Comparison of ENCODE assay signal across 36 cellular contexts in the genomic region with DNA sequence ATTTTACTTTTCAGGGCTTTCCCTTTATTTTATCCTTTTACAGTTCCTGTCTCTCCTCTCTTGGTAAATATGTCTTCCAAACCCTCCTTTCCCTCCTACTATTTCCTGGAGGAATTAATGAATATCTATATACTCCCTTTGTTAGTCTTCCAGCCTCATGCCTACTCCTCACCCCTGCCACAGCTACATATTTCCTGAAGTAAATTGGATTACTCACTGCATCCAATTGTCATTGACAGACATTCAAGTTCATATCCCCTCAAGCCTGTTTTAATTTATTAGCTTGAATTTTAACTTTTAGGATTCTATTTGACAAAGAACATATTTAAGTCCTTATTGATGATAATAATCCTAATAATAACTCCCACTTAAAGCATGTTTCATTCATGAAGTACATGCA.
"Had no signal": no experiment of that assay in that cellular context is flagged by ENCODE, and none has a peak within 500 bp of the region (broad histone marks: within the 10 kb centered on the region; RNA-seq: fewer than 3 reads in every experiment).

No MANE protein-coding gene starts in this region.

- H3K4me3 ChIP-seq: adrenal gland, body of pancreas, breast epithelium, cardiac muscle cell, colonic mucosa, esophagus squamous epithelium, gastroesophageal sphincter, heart right ventricle, hepatocyte had no signal

- H3K27ac Mint-ChIP-seq: activated CD4-positive, alpha-beta memory T cell treated with anti-CD3 and anti-CD28 coated beads for 36 hours; activated CD4-positive, alpha-beta T cell treated with anti-CD3 and anti-CD28 coated beads for 36 hours; activated CD4-positive, alpha-beta T cell treated with anti-CD3 and anti-CD28 coated beads, Interleukin-2, amount 10 ng/mL, durations not matched to agents 24 days and 14 days; activated CD8-positive, alpha-beta memory T cell treated with anti-CD3 and anti-CD28 coated beads, Interleukin-2, amount 10 ng/mL, durations not matched to agents 7 days and 5 days; activated CD8-positive, alpha-beta T cell treated with anti-CD3 and anti-CD28 coated beads, Interleukin-2, amount 10 ng/mL, durations not matched to agents 7 days and 5 days; activated naive CD4-positive, alpha-beta T cell treated with anti-CD3 and anti-CD28 coated beads for 36 hours; activated naive CD4-positive, alpha-beta T cell treated with anti-CD3 and anti-CD28 coated beads, Interleukin-2, amount 50 U/mL, for 24 hours; activated naive CD8-positive, alpha-beta T cell treated with anti-CD3 and anti-CD28 coated beads for 36 hours; activated naive CD8-positive, alpha-beta T cell treated with anti-CD3 and anti-CD28 coated beads, Interleukin-2, amount 50 U/mL, for 24 hours; activated T-helper 1 cell treated with anti-CD3 and anti-CD28 coated beads, Interleukin-12 subunit alpha, Interleukin-12 subunit beta, Interleukin-2, Interleukin-4 antibody, amounts not matched to agents 30 ng/mL and 10 ng/mL and 1 ng/mL, durations not matched to agents 14 hours and 24 hours and 36 hours; activated T-helper 2 cell treated with anti-CD3 and anti-CD28 coated beads, Interferon-gamma antibody, Interleukin-2, Interleukin-4, amounts not matched to agents 10 μg/mL and 5 μg/mL and 100 μg/mL, durations not matched to agents 14 hours and 24 hours and 36 hours; T-helper 2 cell treated with Interferon-gamma antibody and Interleukin-4, amounts not matched to agents 5 μg/mL and 100 μg/mL, for 36 hours had no signal

- H3K4me2 ChIP-seq: hepatocyte had no signal

- H3K27me3 ChIP-seq: adrenal gland, body of pancreas, breast epithelium, cardiac muscle cell, colonic mucosa, esophagus squamous epithelium, gastroesophageal sphincter, heart right ventricle, hepatocyte had no signal

- H3K9me3 ChIP-seq: adrenal gland, body of pancreas, breast epithelium, colonic mucosa, esophagus squamous epithelium, gastroesophageal sphincter, heart right ventricle had no signal

- ATAC-seq: activated CD4-positive, alpha-beta T cell treated with anti-CD3 and anti-CD28 coated beads for 36 hours; activated CD8-positive, alpha-beta memory T cell treated with anti-CD3 and anti-CD28 coated beads, Interleukin-2, amount 10 ng/mL, durations not matched to agents 7 days and 5 days; activated CD8-positive, alpha-beta T cell treated with anti-CD3 and anti-CD28 coated beads, Interleukin-2, amount 10 ng/mL, durations not matched to agents 7 days and 5 days; activated naive CD8-positive, alpha-beta T cell treated with anti-CD3 and anti-CD28 coated beads, Interleukin-2, amount 50 U/mL, for 24 hours; body of pancreas; gastroesophageal sphincter; heart right ventricle had no signal

- H3K36me3 ChIP-seq: adrenal gland, breast epithelium, cardiac muscle cell, colonic mucosa, esophagus squamous epithelium, gastroesophageal sphincter, heart right ventricle, WERI-Rb-1 had no signal

- H3K79me2 ChIP-seq: hepatocyte had no signal

- H2AFZ ChIP-seq: hepatocyte had no signal

- H3K36me3 Mint-ChIP-seq: activated CD4-positive, alpha-beta memory T cell treated with anti-CD3 and anti-CD28 coated beads for 36 hours; activated CD8-positive, alpha-beta memory T cell treated with anti-CD3 and anti-CD28 coated beads, Interleukin-2, amount 10 ng/mL, durations not matched to agents 7 days and 5 days; activated naive CD4-positive, alpha-beta T cell treated with anti-CD3 and anti-CD28 coated beads, Interleukin-2, amount 50 U/mL, for 24 hours; activated naive CD8-positive, alpha-beta T cell treated with anti-CD3 and anti-CD28 coated beads for 36 hours had no signal

- H3K27ac ChIP-seq: adrenal gland, body of pancreas, breast epithelium, cardiac muscle cell, colonic mucosa, epithelial cell of prostate, esophagus squamous epithelium, gastroesophageal sphincter, heart right ventricle, hepatocyte, WERI-Rb-1 had no signal

- H3K4me1 ChIP-seq: adrenal gland, body of pancreas, breast epithelium, colonic mucosa, esophagus squamous epithelium, gastroesophageal sphincter had no signal

- H3K4me1 Mint-ChIP-seq: activated CD4-positive, alpha-beta T cell treated with anti-CD3 and anti-CD28 coated beads for 36 hours; activated CD4-positive, alpha-beta T cell treated with anti-CD3 and anti-CD28 coated beads, Interleukin-2, amount 10 ng/mL, durations not matched to agents 24 days and 14 days; activated CD8-positive, alpha-beta memory T cell treated with anti-CD3 and anti-CD28 coated beads, Interleukin-2, amount 10 ng/mL, durations not matched to agents 7 days and 5 days; activated naive CD4-positive, alpha-beta T cell treated with anti-CD3 and anti-CD28 coated beads, Interleukin-2, amount 50 U/mL, for 24 hours; activated naive CD8-positive, alpha-beta T cell treated with anti-CD3 and anti-CD28 coated beads for 36 hours; activated naive CD8-positive, alpha-beta T cell treated with anti-CD3 and anti-CD28 coated beads, Interleukin-2, amount 50 U/mL, for 24 hours had no signal

- H3K9me3 Mint-ChIP-seq: activated CD4-positive, alpha-beta memory T cell treated with anti-CD3 and anti-CD28 coated beads for 36 hours; activated CD4-positive, alpha-beta T cell treated with anti-CD3 and anti-CD28 coated beads, Interleukin-2, amount 10 ng/mL, durations not matched to agents 24 days and 14 days; activated naive CD4-positive, alpha-beta T cell treated with anti-CD3 and anti-CD28 coated beads for 36 hours; activated naive CD8-positive, alpha-beta T cell treated with anti-CD3 and anti-CD28 coated beads for 36 hours; activated naive CD8-positive, alpha-beta T cell treated with anti-CD3 and anti-CD28 coated beads, Interleukin-2, amount 50 U/mL, for 24 hours; activated T-helper 1 cell treated with anti-CD3 and anti-CD28 coated beads, Interleukin-12 subunit alpha, Interleukin-12 subunit beta, Interleukin-2, Interleukin-4 antibody, amounts not matched to agents 30 ng/mL and 10 ng/mL and 1 ng/mL, durations not matched to agents 14 hours and 24 hours and 36 hours; activated T-helper 2 cell treated with anti-CD3 and anti-CD28 coated beads, Interferon-gamma antibody, Interleukin-2, Interleukin-4, amounts not matched to agents 10 μg/mL and 5 μg/mL and 100 μg/mL, durations not matched to agents 14 hours and 24 hours and 36 hours; T-helper 2 cell treated with Interferon-gamma antibody and Interleukin-4, amounts not matched to agents 5 μg/mL and 100 μg/mL, for 36 hours had no signal

- H3K27me3 Mint-ChIP-seq: activated CD4-positive, alpha-beta T cell treated with anti-CD3 and anti-CD28 coated beads, Interleukin-2, amount 10 ng/mL, durations not matched to agents 24 days and 14 days; activated CD8-positive, alpha-beta memory T cell treated with anti-CD3 and anti-CD28 coated beads, Interleukin-2, amount 10 ng/mL, durations not matched to agents 7 days and 5 days; activated naive CD4-positive, alpha-beta T cell treated with anti-CD3 and anti-CD28 coated beads, Interleukin-2, amount 50 U/mL, for 24 hours; activated naive CD8-positive, alpha-beta T cell treated with anti-CD3 and anti-CD28 coated beads for 36 hours had no signal

- H3K4me3 Mint-ChIP-seq: activated CD4-positive, alpha-beta memory T cell treated with anti-CD3 and anti-CD28 coated beads for 36 hours; activated CD4-positive, alpha-beta T cell treated with anti-CD3 and anti-CD28 coated beads for 36 hours; activated CD4-positive, alpha-beta T cell treated with anti-CD3 and anti-CD28 coated beads, Interleukin-2, amount 10 ng/mL, durations not matched to agents 24 days and 14 days; activated CD8-positive, alpha-beta memory T cell treated with anti-CD3 and anti-CD28 coated beads, Interleukin-2, amount 10 ng/mL, durations not matched to agents 7 days and 5 days; activated CD8-positive, alpha-beta T cell treated with anti-CD3 and anti-CD28 coated beads, Interleukin-2, amount 10 ng/mL, durations not matched to agents 7 days and 5 days; activated naive CD4-positive, alpha-beta T cell treated with anti-CD3 and anti-CD28 coated beads for 36 hours; activated naive CD4-positive, alpha-beta T cell treated with anti-CD3 and anti-CD28 coated beads, Interleukin-2, amount 50 U/mL, for 24 hours; activated naive CD8-positive, alpha-beta T cell treated with anti-CD3 and anti-CD28 coated beads for 36 hours; activated naive CD8-positive, alpha-beta T cell treated with anti-CD3 and anti-CD28 coated beads, Interleukin-2, amount 50 U/mL, for 24 hours; activated T-helper 1 cell treated with anti-CD3 and anti-CD28 coated beads, Interleukin-12 subunit alpha, Interleukin-12 subunit beta, Interleukin-2, Interleukin-4 antibody, amounts not matched to agents 30 ng/mL and 10 ng/mL and 1 ng/mL, durations not matched to agents 14 hours and 24 hours and 36 hours; T-helper 2 cell treated with Interferon-gamma antibody and Interleukin-4, amounts not matched to agents 5 μg/mL and 100 μg/mL, for 36 hours had no signal

- DNase-seq: activated CD4-positive, alpha-beta memory T cell treated with anti-CD3 and anti-CD28 coated beads for 36 hours; activated CD4-positive, alpha-beta T cell treated with anti-CD3 and anti-CD28 coated beads for 36 hours; activated CD4-positive, alpha-beta T cell treated with anti-CD3 and anti-CD28 coated beads, Interleukin-2, amount 10 ng/mL, durations not matched to agents 24 days and 14 days; activated CD4-positive, CD25-positive, alpha-beta regulatory T cell; activated CD4-positive, CD25-positive, alpha-beta regulatory T cell treated with anti-CD3 and anti-CD28 coated beads, Interleukin-2, amount 50 U/mL, for 72 hours; activated CD8-positive, alpha-beta memory T cell treated with anti-CD3 and anti-CD28 coated beads, Interleukin-2, amount 10 ng/mL, durations not matched to agents 7 days and 5 days; activated CD8-positive, alpha-beta memory T cell treated with anti-CD3 and anti-CD28 coated beads, Interleukin-2, amount 50 U/mL, for 4 hours; activated CD8-positive, alpha-beta T cell treated with anti-CD3 and anti-CD28 coated beads, Interleukin-2, amount 10 ng/mL, durations not matched to agents 7 days and 5 days; activated effector memory CD4-positive, alpha-beta T cell treated with anti-CD3 and anti-CD28 coated beads, Interleukin-2, amount 50 U/mL, for 16 hours; activated naive CD4-positive, alpha-beta T cell treated with anti-CD3 and anti-CD28 coated beads for 36 hours; activated naive CD8-positive, alpha-beta T cell treated with anti-CD3 and anti-CD28 coated beads for 36 hours; activated naive CD8-positive, alpha-beta T cell treated with anti-CD3 and anti-CD28 coated beads, Interleukin-2, amount 50 U/mL, for 24 hours; activated T-cell treated with anti-CD3 and anti-CD28 coated beads, Interleukin-2, amount 50 U/mL, for 1 hour; activated T-cell treated with anti-CD3 and anti-CD28 coated beads, Interleukin-2, amount 50 U/mL, for 48 hours; adrenal gland; amygdala; aorta; body of pancreas; central memory CD4-positive, alpha-beta T cell; cerebellar nuclear complex; colonic mucosa; effector CD8-positive, alpha-beta T cell; esophagus squamous epithelium; foreskin melanocyte; heart right ventricle; T1000; WERI-Rb-1 had no signal
